In genomic region chr3:138680974-138681373, GRCh38 we compare ENCODE assay signal across 8 cellular contexts.
DNase-seq lines count a peak whose midpoint lies in the region; ATAC-seq and TF ChIP-seq lines count a peak whose summit lies in the region.
"Not testable (repeated sequence)": the region's sequence is repeated elsewhere in the genome, so short reads cannot be mapped to it uniquely, and the experiment has no call there.

No MANE protein-coding gene starts in this region.

- peaks cover 7 to 55% (median 40%) of the 10 kb centered on the region in 10 experiments; a peak in 18 of 20 replicates for H3K4me1 ChIP-seq in BLaER1 treated with 17β-estradiol and CSF1 and Interleukin-3, amounts not matched to agents 10 nM and 100 nM
- not testable (repeated sequence) for H3K4me1 ChIP-seq in OCI-LY1 (ENCODE audit: insufficient read depth, low read length, severe bottlenecking); cardiac muscle cell (ENCODE audit: low read depth)
- H3K4me1 ChIP-seq in body of pancreas (peaks cover 48% of the 10 kb centered on the region), thyroid gland (peaks cover 3 to 16% of the 10 kb centered on the region in 2 donors)

- peaks cover 40% of the 10 kb centered on the region for H3K36me3 Mint-ChIP-seq in nephron progenitor cell (ENCODE audit: low read depth)

- TF ChIP-seq CTCF in OCI-LY1 (IDR thresholded peaks at IDR 0.05; ENCODE audit: low read length); body of pancreas (IDR thresholded peaks at IDR 0.05); cardiac muscle cell (IDR thresholded peaks at IDR 0.05; ENCODE audit: low read depth, low read length); nephron progenitor cell (IDR thresholded peaks at IDR 0.05); thyroid gland (IDR thresholded peaks at IDR 0.05): not testable (repeated sequence)

- H3K27me3 ChIP-seq in BLaER1 treated with 17β-estradiol and CSF1 and Interleukin-3, amounts not matched to agents 10 nM and 100 nM; OCI-LY1 (ENCODE audit: insufficient read depth, low read length); body of pancreas; cardiac muscle cell; thyroid gland: not testable (repeated sequence)

- not testable (repeated sequence) for ATAC-seq in body of pancreas

- intact Hi-C loops in body of pancreas (cut with DNase I), result loop anchor here (10.0 kb wide), 1 partner anchor 66 kb away; no protein-coding TSS in a partner anchor
- intact Hi-C loops in thyroid gland (cut with DNase I), result loop anchor here (10.0 kb wide), 1 partner anchor 76 kb away; the partner anchor contains the start of gene FAIM

- peak overlapping the region in 10 of 11 experiments; percentile 3 to 69 (median 58); a peak in 17 of 22 replicates for H3K4me2 ChIP-seq in BLaER1 treated with 17β-estradiol and CSF1 and Interleukin-3, amounts not matched to agents 10 nM and 100 nM
- H3K4me2 ChIP-seq in OCI-LY1 (ENCODE audit: low read length), result not testable (repeated sequence)

- in situ Hi-C loops in KBM-7 (cut with MboI; ENCODE audit: low pct_unique_long_range_greater_than_20kb, low sequenced_read_pairs), result not testable (repeated sequence)

- H3K36me3 ChIP-seq in BLaER1 treated with 17β-estradiol and CSF1 and Interleukin-3, amounts not matched to agents 10 nM and 100 nM, result peaks cover 17 to 65% (median 39%) of the 10 kb centered on the region in 11 experiments
- peaks cover 24% of the 10 kb centered on the region for H3K36me3 ChIP-seq in OCI-LY1 (ENCODE audit: insufficient read depth, low read length)
- H3K36me3 ChIP-seq in body of pancreas (replicated peaks in 1 of 2; ENCODE audit: insufficient read depth in 1 of 2, low read depth in 2 of 2); cardiac muscle cell; thyroid gland: not testable (repeated sequence)

- not testable (repeated sequence) for TF ChIP-seq POLR2A in body of pancreas (IDR thresholded peaks at IDR 0.05); thyroid gland (IDR thresholded peaks at IDR 0.05)

- H3K9me3 Mint-ChIP-seq in nephron progenitor cell, result peaks cover 17% of the 10 kb centered on the region

- H3K4me1 Mint-ChIP-seq in nephron progenitor cell, result peaks cover 28% of the 10 kb centered on the region

- H3K79me2 ChIP-seq in OCI-LY1 (ENCODE audit: insufficient read depth, low read length), result not testable (repeated sequence)

- peak overlapping the region in 6 of 11 experiments; percentile 6 to 51 (median 34); a peak in 7 of 22 replicates for H3K9ac ChIP-seq in BLaER1 treated with 17β-estradiol and CSF1 and Interleukin-3, amounts not matched to agents 10 nM and 100 nM
- H3K9ac ChIP-seq in OCI-LY1 (ENCODE audit: low read length), result not testable (repeated sequence)

- WGBS in body of pancreas, 2 donors, result 78 to 89% methylated on average over 6 of the region's 6 CpGs
- WGBS in thyroid gland, 2 donors, result 65% methylated on average over 6 of the region's 6 CpGs

- peak overlapping the region; percentile 5 for H3K4me3 Mint-ChIP-seq in nephron progenitor cell

- H3F3A ChIP-seq in OCI-LY1 (ENCODE audit: insufficient read depth, low read length), result not testable (repeated sequence)

- not testable (repeated sequence) for H3K4me3 ChIP-seq in BLaER1 treated with 17β-estradiol and CSF1 and Interleukin-3, amounts not matched to agents 10 nM and 100 nM; OCI-LY1 (ENCODE audit: low read depth, low read length, poor library complexity, severe bottlenecking); body of pancreas; cardiac muscle cell; thyroid gland (replicated peaks in 1 of 3)

- H3K9me3 ChIP-seq in BLaER1 treated with 17β-estradiol and CSF1 and Interleukin-3, amounts not matched to agents 10 nM and 100 nM (replicated peaks in 1 of 11), result peaks cover 13 to 20% (median 18%) of the 10 kb centered on the region in 11 experiments
- H3K9me3 ChIP-seq in OCI-LY1 (ENCODE audit: low read length); body of pancreas; cardiac muscle cell (ENCODE audit: low read depth); thyroid gland: not testable (repeated sequence)

- peak overlapping the region; percentile 7 for H3K27ac Mint-ChIP-seq in nephron progenitor cell

- DNase-seq in KBM-7 (peak; percentile 64), kidney tubule cell (ENCODE audit: low spot score) (peak; percentile 7), thyroid gland (peak in 1 of 2 donors; percentile 18)
- not testable (repeated sequence) for DNase-seq in body of pancreas; cardiac muscle cell (ENCODE audit: low read depth in 1 of 2, low spot score in 1 of 2); nephron progenitor cell

- peak overlapping the region in 8 of 11 experiments; percentile 23 to 73 (median 58); a peak in 15 of 22 replicates for H3K27ac ChIP-seq in BLaER1 treated with 17β-estradiol and CSF1 and Interleukin-3, amounts not matched to agents 10 nM and 100 nM
- H3K27ac ChIP-seq in OCI-LY1 (ENCODE audit: low read depth, low read length, poor library complexity, severe bottlenecking), result peak overlapping the region; percentile 6
- H3K27ac ChIP-seq in body of pancreas, result peak overlapping the region in 3 of 4 donors; percentile 71 to 80 (median 77)
- peak overlapping the region; percentile 79 for H3K27ac ChIP-seq in cardiac muscle cell
- H3K27ac ChIP-seq in thyroid gland, result peak overlapping the region in 2 of 3 donors; percentile 36 to 39

- H2AFZ ChIP-seq in OCI-LY1 (ENCODE audit: low read length), result not testable (repeated sequence)

- not testable (repeated sequence) for H4K20me1 ChIP-seq in BLaER1 treated with 17β-estradiol and CSF1 and Interleukin-3, amounts not matched to agents 10 nM and 100 nM; OCI-LY1 (ENCODE audit: insufficient read depth, low read length)

- not testable (repeated sequence) for H3K9me2 ChIP-seq in OCI-LY1 (ENCODE audit: low read depth, low read length)

- H3K27me3 Mint-ChIP-seq in nephron progenitor cell (ENCODE audit: low read depth, poor library complexity), result not testable (repeated sequence)

Comparison
In these comparisons a context has a peak if more than half of its experiments do, and no peak if none do; other contexts are left out.
1. H3K27ac ChIP-seq: peak in every context shown above with its lines; median percentile 79 in cardiac muscle cell; 77 in body of pancreas; 58 in BLaER1 treated with 17β-estradiol and CSF1 and Interleukin-3, amounts not matched to agents 10 nM and 100 nM; 38 in thyroid gland; 6 in OCI-LY1.